In genomic region chr21:33968082-33968997, GRCh38 we compare ENCODE assay signal across 8 cellular contexts. TPM values are rescaled to one million over a fixed set of nuclear protein-coding genes. Genes with fewer than 3 reads are reported as not detected.
DNase-seq lines count a peak whose midpoint lies in the region; TF ChIP-seq lines count a peak whose summit lies in the region.

No MANE protein-coding gene starts in this region.

- H3K79me2 ChIP-seq in mesendoderm (ENCODE audit: control insufficient read depth, insufficient read depth, low read length): no peaks in the 10 kb centered on the region

- no peak overlapping the region for H2BK15ac ChIP-seq in mesendoderm (replicated peaks; ENCODE audit: low read depth)

- H3K4me2 ChIP-seq in mesendoderm (ENCODE audit: low read length): no peak overlapping the region

- H3K9me3 ChIP-seq in NT2/D1 (ENCODE audit: insufficient read depth, low read length) (no peaks in the 10 kb centered on the region), WERI-Rb-1 (ENCODE audit: severe bottlenecking) (peaks cover 3% of the 10 kb centered on the region)

- TF ChIP-seq CTCF in WERI-Rb-1 (IDR thresholded peaks at IDR 0.05; ENCODE audit: low read depth, low read length): no peak

- H2BK5ac ChIP-seq in mesendoderm (ENCODE audit: low read length): no peak overlapping the region

- peaks cover 18% of the 10 kb centered on the region for H3K36me3 ChIP-seq in NT2/D1 (ENCODE audit: insufficient read depth, insufficient read length, low read length)
- H3K36me3 ChIP-seq in mesendoderm (ENCODE audit: control insufficient read depth, insufficient read depth, low read length): no peaks in the 10 kb centered on the region
- no peaks in the 10 kb centered on the region for H3K36me3 ChIP-seq in WERI-Rb-1

- no peak overlapping the region for H3K9ac ChIP-seq in NT2/D1 (ENCODE audit: insufficient read length, low read depth)
- H3K9ac ChIP-seq in mesendoderm (ENCODE audit: low read length): no peak overlapping the region

- no peak overlapping the region for H3K27ac ChIP-seq in mesendoderm (ENCODE audit: low read depth, low read length)
- H3K27ac ChIP-seq in WERI-Rb-1: no peak overlapping the region

- H3K18ac ChIP-seq in mesendoderm (ENCODE audit: low read length): no peak overlapping the region

- H3K27me3 ChIP-seq in NT2/D1 (ENCODE audit: insufficient read depth, insufficient read length) (no peaks in the 10 kb centered on the region), mesendoderm (ENCODE audit: insufficient read depth, low read length, poor library complexity) (no peaks in the 10 kb centered on the region), WERI-Rb-1 (ENCODE audit: insufficient read depth, low read depth, severe bottlenecking) (peaks cover 77% of the 10 kb centered on the region)

- H3K56ac ChIP-seq in mesendoderm (ENCODE audit: low read length): peak overlapping the region; percentile 44

- no peak overlapping the region for H2BK120ac ChIP-seq in mesendoderm (ENCODE audit: low read depth, low read length)

- H3K4ac ChIP-seq in mesendoderm (ENCODE audit: low read depth, low read length): no peak overlapping the region

- WGBS in mesendoderm (ENCODE audit: extremely low coverage, insufficient coverage, low lambda C conversion rate): no CpG with 5 or more reads among the region's 5 CpGs

- H2AK5ac ChIP-seq in mesendoderm (ENCODE audit: low read length): no peak overlapping the region

- peak overlapping the region; percentile 49 for H4K5ac ChIP-seq in mesendoderm (ENCODE audit: low read length)

- H4K8ac ChIP-seq in mesendoderm (ENCODE audit: low read depth, low read length): no peak overlapping the region

- H3K79me1 ChIP-seq in mesendoderm (ENCODE audit: low read length): no peaks in the 10 kb centered on the region

- peak; percentile 5 for DNase-seq in NCI-H2171 (lab: John Stamatoyannopoulos, UW)
- no peak for DNase-seq in NCI-H2171 treated with DMSO at 0.1 percent for 48 hours (lab: John Stamatoyannopoulos, UW)
- no peak for DNase-seq in NT2/D1 (ENCODE audit: low read depth, low spot score)
- DNase-seq in dedifferentiated amniotic fluid mesenchymal stem cell (ENCODE audit: extremely low spot score): peak; percentile 17
- peak; percentile 67 for DNase-seq in mesendoderm
- no peak for DNase-seq in KG1 (lab: John Stamatoyannopoulos, UW)
- DNase-seq in WERI-Rb-1: no peak
- no peak for DNase-seq in midbrain (lab: John Stamatoyannopoulos, UW)

- H3K23ac ChIP-seq in mesendoderm (ENCODE audit: low read length): no peak overlapping the region

- H3K4me3 ChIP-seq in NT2/D1 (ENCODE audit: insufficient read length, low read depth): peak overlapping the region; percentile 0
- H3K4me3 ChIP-seq in mesendoderm (ENCODE audit: low read length): no peak overlapping the region
- H3K4me3 ChIP-seq in WERI-Rb-1 (ENCODE audit: low read depth, low read length): no peak overlapping the region

- H3K4me1 ChIP-seq in NT2/D1 (ENCODE audit: insufficient read depth, insufficient read length) (no peaks in the 10 kb centered on the region), mesendoderm (ENCODE audit: control insufficient read depth, low read depth, low read length) (peaks cover 12% of the 10 kb centered on the region)

RNA-seq across cellular contexts. Expression of gene ATP5PO, which starts 52.7 kb away (rescaled TPM):
- polyA plus RNA-seq in mesendoderm (2013, experiment 1 of 2): 445 TPM
- polyA plus RNA-seq in mesendoderm (2013, experiment 2 of 2): 443 TPM

Comparison
In these comparisons a context has a peak if more than half of its experiments do, and no peak if none do; other contexts are left out.
1. DNase-seq: peak in NCI-H2171 (single experiment), dedifferentiated amniotic fluid mesenchymal stem cell (single experiment) and mesendoderm (single experiment); none in NCI-H2171 treated with DMSO at 0.1 percent for 48 hours (single experiment), NT2/D1 (single experiment), KG1 (single experiment), WERI-Rb-1 (single experiment) and midbrain (single experiment).